In the genomic region with DNA sequence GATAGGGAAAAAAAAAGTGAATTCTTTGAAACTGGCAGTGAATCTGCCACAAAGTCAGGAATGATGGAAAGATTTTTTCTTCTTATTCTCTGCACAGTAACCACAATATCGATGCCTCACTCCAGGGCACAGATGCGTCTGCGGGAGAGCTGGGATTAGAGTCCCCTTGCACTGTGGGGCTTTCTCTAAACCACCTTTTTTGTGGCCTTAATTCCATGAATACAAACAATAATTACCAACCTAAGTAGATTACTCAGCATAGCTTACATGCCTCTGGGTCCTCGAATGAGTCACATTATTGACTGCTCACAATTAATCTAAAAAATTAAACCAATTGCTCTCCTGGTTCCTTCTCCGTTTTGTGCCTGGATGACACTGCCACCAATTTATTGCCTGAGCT, we compare ENCODE assay signal across 1 cellular context.
TF ChIP-seq lines count a peak whose summit lies in the region.

No MANE protein-coding gene starts in this region.

TF ChIP-seq in HepG2, 621 proteins besides CTCF, POLR2A, EP300 and RAD21 (continued from another document):
- TF ChIP-seq ZNF235 (CRISPR knock-in tag; IDR thresholded peaks at IDR 0.05; ENCODE audit: borderline replicate concordance) (no peak), CC2D1A (CRISPR knock-in tag; IDR thresholded peaks at IDR 0.05) (no peak), ZBTB38 (CRISPR knock-in tag; IDR thresholded peaks at IDR 0.05) (no peak), ZNF709 (CRISPR knock-in tag; IDR thresholded peaks at IDR 0.05) (no peak), ZMYM2 (CRISPR knock-in tag; IDR thresholded peaks at IDR 0.05) (no peak), AGO1 (IDR thresholded peaks at IDR 0.05; ENCODE audit: low read depth, low read length, poor library complexity, severe bottlenecking) (no peak), ZNF879 (CRISPR knock-in tag; IDR thresholded peaks at IDR 0.05) (no peak)
